Comparison of ENCODE assay signal across 1 cellular context in the genomic region with DNA sequence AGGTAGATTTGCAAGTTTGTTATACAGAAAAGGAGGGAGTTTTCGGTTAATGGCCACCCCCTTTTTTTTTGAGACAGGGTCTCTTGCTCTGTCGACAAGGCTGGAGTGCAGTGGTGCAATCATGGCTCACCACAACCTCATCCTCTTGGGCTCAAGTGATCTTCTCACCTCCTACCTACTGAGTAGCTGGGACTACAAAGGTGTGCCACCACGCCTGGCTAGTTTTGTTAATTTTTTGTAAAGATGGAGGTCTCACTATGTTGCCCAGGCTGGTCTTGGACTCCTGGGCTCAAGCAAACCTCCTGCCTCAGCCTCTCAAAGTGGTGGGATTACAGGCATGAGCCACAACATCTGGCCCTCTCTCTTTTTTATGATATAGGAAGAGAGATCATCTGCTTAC.
TF ChIP-seq lines count a peak whose summit lies in the region.

No MANE protein-coding gene starts in this region.

TF ChIP-seq in WTC11, 78 proteins besides CTCF, POLR2A, EP300 and RAD21 (continued from another document):
- TF ChIP-seq, protein P1, sequence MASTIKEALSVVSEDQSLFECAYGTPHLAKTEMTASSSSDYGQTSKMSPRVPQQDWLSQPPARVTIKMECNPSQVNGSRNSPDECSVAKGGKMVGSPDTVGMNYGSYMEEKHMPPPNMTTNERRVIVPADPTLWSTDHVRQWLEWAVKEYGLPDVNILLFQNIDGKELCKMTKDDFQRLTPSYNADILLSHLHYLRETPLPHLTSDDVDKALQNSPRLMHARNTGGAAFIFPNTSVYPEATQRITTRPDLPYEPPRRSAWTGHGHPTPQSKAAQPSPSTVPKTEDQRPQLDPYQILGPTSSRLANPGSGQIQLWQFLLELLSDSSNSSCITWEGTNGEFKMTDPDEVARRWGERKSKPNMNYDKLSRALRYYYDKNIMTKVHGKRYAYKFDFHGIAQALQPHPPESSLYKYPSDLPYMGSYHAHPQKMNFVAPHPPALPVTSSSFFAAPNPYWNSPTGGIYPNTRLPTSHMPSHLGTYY (CRISPR knock-in tag; IDR thresholded peaks at IDR 0.05) = no peak
- TF ChIP-seq CBFB (CRISPR knock-in tag; IDR thresholded peaks at IDR 0.05; ENCODE audit: low read depth) (no peak), ZNF532 (CRISPR knock-in tag; IDR thresholded peaks at IDR 0.05; ENCODE audit: borderline replicate concordance) (no peak)
